In genomic region chr7:44994877-44995554, GRCh38 we compare ENCODE assay signal across 12 cellular contexts. TPM values are rescaled to one million over a fixed set of nuclear protein-coding genes. Genes with fewer than 3 reads are reported as not detected.
A peak's percentile ranks its signal among the peaks of the same experiment; 100 is the strongest.
DNase-seq lines count a peak whose midpoint lies in the region; ATAC-seq and TF ChIP-seq lines count a peak whose summit lies in the region.
"Had no signal": no experiment of that assay in that cellular context is flagged by ENCODE, and none has a peak within 500 bp of the region (broad histone marks: within the 10 kb centered on the region; RNA-seq: fewer than 3 reads in every experiment).

No MANE protein-coding gene starts in this region.

- peaks cover 5% of the 10 kb centered on the region; the same call in 1 of the 2 replicates for H3K79me2 ChIP-seq in OCI-LY7 (ENCODE audit: insufficient read depth, low read depth, low read length)

- no peak overlapping the region for H2BK5ac ChIP-seq in neuronal stem cell (ENCODE audit: low read length)

- H2AK5ac ChIP-seq in neuronal stem cell (ENCODE audit: low read depth, low read length) = no peak overlapping the region

- H3K18ac ChIP-seq in neuronal stem cell (ENCODE audit: low read length) = no peak overlapping the region

- H3K9me3 ChIP-seq in OCI-LY7 (ENCODE audit: low read length) (peaks cover 10% of the 10 kb centered on the region; the same call in 1 of the 2 replicates), neuronal stem cell (replicated peaks in 1 of 2; ENCODE audit: control insufficient read depth in 2 of 2, insufficient read depth in 1 of 2, low read depth in 1 of 2, low read length in 2 of 2) (peaks cover 0 to 2% of the 10 kb centered on the region in 2 donors)

- H3K4me1 ChIP-seq in OCI-LY7 (ENCODE audit: insufficient read depth, low read length, poor library complexity, severe bottlenecking) (peaks cover 66% of the 10 kb centered on the region), neuronal stem cell (ENCODE audit: control insufficient read depth in 2 of 2, insufficient read depth in 1 of 2, low read depth in 1 of 2, low read length in 2 of 2) (no peaks in the 10 kb centered on the region)

- no peaks in the 10 kb centered on the region for H3K9me2 ChIP-seq in OCI-LY7 (ENCODE audit: insufficient read depth, low read length)

- no peak overlapping the region for H2BK15ac ChIP-seq in neuronal stem cell (ENCODE audit: low read length)

- no peaks in the 10 kb centered on the region for H4K20me1 ChIP-seq in OCI-LY7 (ENCODE audit: insufficient read depth, low read length)

- H2AFZ ChIP-seq in OCI-LY7 (ENCODE audit: low read length) (peak overlapping the region; percentile 54; the same call in 1 of the 2 replicates), neuronal stem cell (ENCODE audit: low read length) (no peak overlapping the region)

- H3K27ac ChIP-seq in OCI-LY7 (ENCODE audit: low read depth, low read length, poor library complexity, severe bottlenecking) = peak overlapping the region; percentile 93
- no peak overlapping the region for H3K27ac ChIP-seq in neuronal stem cell (replicated peaks; ENCODE audit: low read length)
- H3K27ac ChIP-seq: RWPE1 had no signal

- no peak overlapping the region for H4K8ac ChIP-seq in neuronal stem cell (ENCODE audit: low read depth, low read length)

- no peaks in the 10 kb centered on the region for H3K27me3 Mint-ChIP-seq in activated naive CD4-positive, alpha-beta T cell treated with anti-CD3 and anti-CD28 coated beads, Interleukin-2, amount 50 U/mL, for 24 hours
- H3K27me3 Mint-ChIP-seq in activated naive CD8-positive, alpha-beta T cell treated with anti-CD3 and anti-CD28 coated beads, Interleukin-2, amount 10 ng/mL, durations not matched to agents 7 days and 5 days = no peaks in the 10 kb centered on the region
- no peaks in the 10 kb centered on the region for H3K27me3 Mint-ChIP-seq in type B pancreatic cell

- H2BK12ac ChIP-seq in neuronal stem cell (ENCODE audit: low read length) = no peak overlapping the region

- ATAC-seq in activated naive CD8-positive, alpha-beta T cell treated with anti-CD3 and anti-CD28 coated beads, Interleukin-2, amount 10 ng/mL, durations not matched to agents 7 days and 5 days (ENCODE audit: low read depth) = no peak
- no peak for ATAC-seq in GM21825 (IDR thresholded peaks at IDR 0.05; ENCODE audit: unreplicated experiment)

- H3K4me3 ChIP-seq in OCI-LY7 (ENCODE audit: low read depth, low read length, poor library complexity, severe bottlenecking) (peak overlapping the region; percentile 49), neuronal stem cell (ENCODE audit: low read length in 2 of 2) (no peak overlapping the region)

- DNase-seq in activated naive CD4-positive, alpha-beta T cell treated with Interleukin-2 at 50 U/mL for 16 hours = no peak
- DNase-seq in OCI-LY7 (ENCODE audit: low spot score) (peak; percentile 73), type B pancreatic cell (ENCODE audit: extremely low spot score, unreplicated experiment) (no peak), NCI-H774 (lab: John Stamatoyannopoulos, UW) (no peak), neuronal stem cell (ENCODE audit: low spot score) (no peak)
- no peak for DNase-seq in activated naive CD8-positive, alpha-beta T cell treated with anti-CD3 and anti-CD28 coated beads, Interleukin-2, amount 10 ng/mL, durations not matched to agents 7 days and 5 days
- DNase-seq: cerebellar nuclear complex, NCI-H446 had no signal

- peak overlapping the region; percentile 80 for H3K27ac Mint-ChIP-seq in activated naive CD4-positive, alpha-beta T cell treated with anti-CD3 and anti-CD28 coated beads, Interleukin-2, amount 50 U/mL, for 24 hours
- peak overlapping the region; percentile 53 for H3K27ac Mint-ChIP-seq in activated naive CD8-positive, alpha-beta T cell treated with anti-CD3 and anti-CD28 coated beads, Interleukin-2, amount 10 ng/mL, durations not matched to agents 7 days and 5 days
- H3K27ac Mint-ChIP-seq in type B pancreatic cell = peak overlapping the region; percentile 37

- no peaks in the 10 kb centered on the region for H3K79me1 ChIP-seq in neuronal stem cell (ENCODE audit: low read depth, low read length)

- POLR2A ChIA-PET in OCI-LY7 (lab: Charles Lee) = interaction anchor here (0.6 to 10.2 kb wide), 8 partner anchors 10 to 1782 kb away, joined by 3 to 206 read pairs (median 4); partner anchors contain the start of gene MYO1G
- POLR2A ChIA-PET in activated naive CD8-positive, alpha-beta T cell treated with anti-CD3 and anti-CD28 coated beads, Interleukin-2, amount 10 ng/mL, durations not matched to agents 7 days and 5 days (lab: Charles Lee) = interaction anchor here (0.9 to 7.8 kb wide), 4 partner anchors 8 to 110 kb away, joined by 7 to 202 read pairs (median 20); partner anchors contain the start of gene MYO1G

- H2BK120ac ChIP-seq in neuronal stem cell (ENCODE audit: low read depth, low read length) = no peak overlapping the region

- no peak for TF ChIP-seq CTCF in OCI-LY7 (conservative IDR thresholded peaks at IDR 0.05; ENCODE audit: low read length)
- no peak for TF ChIP-seq CTCF in type B pancreatic cell (conservative IDR thresholded peaks at IDR 0.05)

- H3K4me3 Mint-ChIP-seq in activated naive CD4-positive, alpha-beta T cell treated with anti-CD3 and anti-CD28 coated beads, Interleukin-2, amount 50 U/mL, for 24 hours = peak overlapping the region; percentile 27
- peak overlapping the region; percentile 58 for H3K4me3 Mint-ChIP-seq in activated naive CD8-positive, alpha-beta T cell treated with anti-CD3 and anti-CD28 coated beads, Interleukin-2, amount 10 ng/mL, durations not matched to agents 7 days and 5 days
- peak overlapping the region; percentile 12 for H3K4me3 Mint-ChIP-seq in type B pancreatic cell

- no peak overlapping the region for H3K9ac ChIP-seq in neuronal stem cell (ENCODE audit: low read depth, low read length, poor library complexity)

- peaks cover 8% of the 10 kb centered on the region; the same call in 1 of the 2 replicates for H3K36me3 ChIP-seq in OCI-LY7 (ENCODE audit: insufficient read depth, low read length)
- no peaks in the 10 kb centered on the region for H3K36me3 ChIP-seq in neuronal stem cell (replicated peaks in 1 of 2; ENCODE audit: control insufficient read depth in 2 of 2, insufficient read depth in 2 of 2, low read length in 2 of 2)

- no peak overlapping the region for H3K23ac ChIP-seq in neuronal stem cell (ENCODE audit: low read depth, low read length, poor library complexity)

- no peaks in the 10 kb centered on the region for H3K36me3 Mint-ChIP-seq in activated naive CD4-positive, alpha-beta T cell treated with anti-CD3 and anti-CD28 coated beads, Interleukin-2, amount 50 U/mL, for 24 hours
- H3K36me3 Mint-ChIP-seq in activated naive CD8-positive, alpha-beta T cell treated with anti-CD3 and anti-CD28 coated beads, Interleukin-2, amount 10 ng/mL, durations not matched to agents 7 days and 5 days = no peaks in the 10 kb centered on the region
- no peaks in the 10 kb centered on the region for H3K36me3 Mint-ChIP-seq in type B pancreatic cell

- WGBS in neuronal stem cell (ENCODE audit: extremely low coverage in 2 of 2, insufficient read length in 2 of 2, insufficient replicate concordance in 1 of 2), 2 donors = no CpG with 5 or more reads among the region's 5 CpGs

- BruUV-seq in OCI-LY7 (replicated peaks; lab: Mats Ljungman, UMichigan) = TSS peak; percentile 39

- H4K91ac ChIP-seq in neuronal stem cell (ENCODE audit: low read depth, low read length, poor library complexity) = no peak overlapping the region

- no peak overlapping the region for H3K14ac ChIP-seq in neuronal stem cell (ENCODE audit: low read length)

- peaks cover 29% of the 10 kb centered on the region for H3K4me1 Mint-ChIP-seq in activated naive CD4-positive, alpha-beta T cell treated with anti-CD3 and anti-CD28 coated beads, Interleukin-2, amount 50 U/mL, for 24 hours
- H3K4me1 Mint-ChIP-seq in activated naive CD8-positive, alpha-beta T cell treated with anti-CD3 and anti-CD28 coated beads, Interleukin-2, amount 10 ng/mL, durations not matched to agents 7 days and 5 days = peaks cover 31% of the 10 kb centered on the region
- H3K4me1 Mint-ChIP-seq in type B pancreatic cell (ENCODE audit: unreplicated experiment) = peaks cover 19% of the 10 kb centered on the region

- no peaks in the 10 kb centered on the region for H3K27me3 ChIP-seq in neuronal stem cell (ENCODE audit: control insufficient read depth in 3 of 3, insufficient read depth in 3 of 3, low read depth in 1 of 3, low read length in 3 of 3)

- intact Hi-C loops in OCI-LY7 (cut with micrococcal nuclease; ENCODE audit: unreplicated experiment) = loop anchor here (5.0 kb wide), 2 partner anchors 413 to 898 kb away; partner anchors contain the start of gene TMED4

- peak overlapping the region; percentile 61 for H3K4me2 ChIP-seq in OCI-LY7 (ENCODE audit: low read length)
- no peak overlapping the region for H3K4me2 ChIP-seq in neuronal stem cell (ENCODE audit: insufficient read depth, low read length, poor library complexity, severe bottlenecking)

- no peaks in the 10 kb centered on the region for H3K9me3 Mint-ChIP-seq in activated naive CD4-positive, alpha-beta T cell treated with anti-CD3 and anti-CD28 coated beads, Interleukin-2, amount 50 U/mL, for 24 hours
- H3K9me3 Mint-ChIP-seq in activated naive CD8-positive, alpha-beta T cell treated with anti-CD3 and anti-CD28 coated beads, Interleukin-2, amount 10 ng/mL, durations not matched to agents 7 days and 5 days = no peaks in the 10 kb centered on the region
- H3K9me3 Mint-ChIP-seq in type B pancreatic cell = no peaks in the 10 kb centered on the region

- no peak overlapping the region for H3K4ac ChIP-seq in neuronal stem cell (ENCODE audit: low read length)

- CTCF ChIA-PET in OCI-LY7 (lab: Charles Lee; ENCODE audit: unreplicated experiment) = interaction anchor here (0.7 kb wide), 1 partner anchor 20 kb away, joined by 3 read pairs; no protein-coding TSS in a partner anchor

RNA-seq across cellular contexts. Expression of gene CCM2, which starts 5.0 kb away (rescaled TPM):
- total RNA-seq in OCI-LY7 (2014; rRNA removed; shearing (Covaris generic)) = 55.3 and 58.9 TPM in 2 replicates
- total RNA-seq in OCI-LY7 (2022) = 84.0 and 89.1 TPM in 2 replicates
- 100 to 1,000 TPM; 126 to 132 TPM for total RNA-seq in activated naive CD8-positive, alpha-beta T cell treated with anti-CD3 and anti-CD28 coated beads, Interleukin-2, amount 10 ng/mL, durations not matched to agents 7 days and 5 days
- total RNA-seq in type B pancreatic cell (ENCODE audit: low replicate concordance) = 29.8 and 33.8 TPM in 2 replicates
- polyA plus RNA-seq in neuronal stem cell (2013, experiment 1 of 2) = 29.8 TPM
- polyA plus RNA-seq in neuronal stem cell (2013, experiment 2 of 2) = 30.1 TPM

RNA-seq across cellular contexts. Expression of gene MYO1G, which starts 16.2 kb away (rescaled TPM):
- 23.6 and 27.4 TPM in 2 replicates for total RNA-seq in OCI-LY7 (2014; rRNA removed; shearing (Covaris generic))
- 74.7 and 87.3 TPM in 2 replicates for total RNA-seq in OCI-LY7 (2022)
- 100 to 1,000 TPM; 382 to 403 TPM for total RNA-seq in activated naive CD8-positive, alpha-beta T cell treated with anti-CD3 and anti-CD28 coated beads, Interleukin-2, amount 10 ng/mL, durations not matched to agents 7 days and 5 days
- 0.52 and 0.53 TPM in 2 replicates for total RNA-seq in type B pancreatic cell (ENCODE audit: low replicate concordance)
- polyA plus RNA-seq in neuronal stem cell (2013, experiment 1 of 2) = 0.03 TPM
- polyA plus RNA-seq in neuronal stem cell (2013, experiment 2 of 2) = 0.06 TPM
- total RNA-seq: M059J had no signal

Comparison
In these comparisons a context has a peak if more than half of its experiments do, and no peak if none do; other contexts are left out.
1. RNA of gene MYO1G, which starts 16.2 kb away (total RNA-seq): 382 to 403 TPM in activated naive CD8-positive, alpha-beta T cell treated with anti-CD3 and anti-CD28 coated beads, Interleukin-2, amount 10 ng/mL, durations not matched to agents 7 days and 5 days and 23.6 to 87.3 TPM in OCI-LY7; 0.52 to 0.53 TPM in type B pancreatic cell; every median in the first group is over 10 times any median in the second.
2. Peak in every context shown above with its lines, with median percentiles within 50 percentile points of each other: H3K27ac Mint-ChIP-seq and H3K4me3 Mint-ChIP-seq.